Comparison of ENCODE assay signal across 11 cellular contexts in the genomic region with DNA sequence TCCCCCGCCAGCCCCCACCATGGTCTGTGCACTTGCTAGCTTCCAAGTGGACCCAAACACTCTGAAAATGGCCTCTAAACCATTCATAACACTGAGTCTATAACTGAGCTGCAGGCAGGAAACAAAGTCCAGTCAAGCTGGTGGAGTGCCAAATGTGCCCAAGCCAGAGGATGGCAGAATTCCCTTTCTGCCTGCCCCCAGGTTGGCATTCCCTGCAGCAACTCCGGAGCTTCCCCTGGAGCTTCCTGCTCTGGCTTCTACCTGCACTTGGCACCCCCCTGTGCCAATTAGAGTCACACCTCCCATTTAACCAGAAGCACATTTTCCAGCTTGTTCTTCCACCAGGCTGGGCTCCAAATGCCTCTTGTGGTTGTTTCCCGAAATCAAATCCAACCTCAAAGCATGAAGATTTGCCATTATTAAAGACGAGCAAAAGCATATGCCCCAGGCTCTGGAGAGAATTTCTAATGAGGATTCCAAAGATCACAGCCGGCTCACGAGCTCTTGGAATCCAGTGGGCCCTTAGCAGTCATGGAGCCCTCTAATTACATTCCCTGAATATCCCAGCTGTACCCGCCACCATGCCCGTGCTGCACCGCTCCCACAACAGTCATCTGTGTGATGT.
"Had no signal": no experiment of that assay in that cellular context is flagged by ENCODE, and none has a peak within 500 bp of the region (broad histone marks: within the 10 kb centered on the region; RNA-seq: fewer than 3 reads in every experiment).

No MANE protein-coding gene starts in this region.

- DNase-seq: activated CD4-positive, CD25-positive, alpha-beta regulatory T cell treated with anti-CD3 and anti-CD28 coated beads, Interleukin-2, amount 50 U/mL, for 72 hours; activated T-cell treated with anti-CD3 and anti-CD28 coated beads, Interleukin-2, amount 50 U/mL, for 1 hour; brain microvascular endothelial cell; endodermal cell; islet precursor cell; left lung; T-helper 1 cell; T1000; trophoblast cell had no signal

- H3K4me3 ChIP-seq: left lung, right atrium auricular region, suprapubic skin had no signal

- H3K27me3 ChIP-seq: brain microvascular endothelial cell, right atrium auricular region had no signal

- H3K27ac ChIP-seq: brain microvascular endothelial cell, left lung, right atrium auricular region, suprapubic skin had no signal

- H3K9me3 ChIP-seq: left lung, right atrium auricular region, suprapubic skin had no signal

- H3K4me1 ChIP-seq: right atrium auricular region had no signal

- H3K36me3 ChIP-seq: brain microvascular endothelial cell, left lung, right atrium auricular region, suprapubic skin had no signal
